In genomic region chr10:84589526-84590205, GRCh38 we compare ENCODE assay signal across 21 cellular contexts.
DNase-seq lines count a peak whose midpoint lies in the region; ATAC-seq, FAIRE-seq and TF ChIP-seq lines count a peak whose summit lies in the region.
"Had no signal": no experiment of that assay in that cellular context is flagged by ENCODE, and none has a peak within 500 bp of the region (broad histone marks: within the 10 kb centered on the region; RNA-seq: fewer than 3 reads in every experiment).

No MANE protein-coding gene starts in this region.

- ATAC-seq in stimulated activated effector memory CD8-positive, alpha-beta T cell treated with anti-CD3 and anti-CD28 coated beads, Interleukin-12 subunit alpha, Interleukin-12 subunit beta, amount 100 ng/mL, for 72 hours, result peak; percentile 14
- ATAC-seq in stimulated activated naive B cell treated with anti-CD40 and anti-IgM and Interleukin-4, amounts not matched to agents 10 μg/mL and 1 μg/mL and 100 μg/mL, for 72 hours (replicated peaks), result no peak
- ATAC-seq: HCT116, HepG2 had no signal

- H3K4me3 Mint-ChIP-seq in neural progenitor cell, result no peak overlapping the region
- no peak overlapping the region for H3K4me3 Mint-ChIP-seq in stimulated activated effector memory CD8-positive, alpha-beta T cell treated with anti-CD3 and anti-CD28 coated beads, Interleukin-12 subunit alpha, Interleukin-12 subunit beta, amount 100 ng/mL, for 72 hours
- no peak overlapping the region for H3K4me3 Mint-ChIP-seq in stimulated activated naive B cell treated with anti-CD40 and anti-IgM and Interleukin-4, amounts not matched to agents 10 μg/mL and 1 μg/mL and 100 μg/mL, for 72 hours
- H3K4me3 Mint-ChIP-seq: B cell; CD4-positive, alpha-beta T cell; HFFc6; IgD-negative memory B cell had no signal

- peaks cover 17% of the 10 kb centered on the region for H3K4me1 Mint-ChIP-seq in neural progenitor cell
- H3K4me1 Mint-ChIP-seq in stimulated activated effector memory CD8-positive, alpha-beta T cell treated with anti-CD3 and anti-CD28 coated beads, Interleukin-12 subunit alpha, Interleukin-12 subunit beta, amount 100 ng/mL, for 72 hours, result no peaks in the 10 kb centered on the region
- H3K4me1 Mint-ChIP-seq in stimulated activated naive B cell treated with anti-CD40 and anti-IgM and Interleukin-4, amounts not matched to agents 10 μg/mL and 1 μg/mL and 100 μg/mL, for 72 hours, result no peaks in the 10 kb centered on the region
- H3K4me1 Mint-ChIP-seq: B cell, IgD-negative memory B cell had no signal

- H3K4ac ChIP-seq in H1 (replicated peaks; ENCODE audit: insufficient read length, low read depth, low read length), result no peak overlapping the region

- H3K36me3 ChIP-seq in BLaER1 treated with 17β-estradiol and CSF1 and Interleukin-3, amounts not matched to agents 10 nM and 100 nM, result no peaks in the 10 kb centered on the region
- H3K36me3 ChIP-seq in H1 (ENCODE audit: control insufficient read depth in 2 of 4, insufficient read depth in 4 of 4, low read length in 3 of 4) (no peaks in the 10 kb centered on the region), neural progenitor cell (no peaks in the 10 kb centered on the region)

- no peak overlapping the region for H3K23ac ChIP-seq in H1 (ENCODE audit: insufficient read length)

- no peaks in the 10 kb centered on the region for H3K36me3 Mint-ChIP-seq in neural progenitor cell
- no peaks in the 10 kb centered on the region for H3K36me3 Mint-ChIP-seq in stimulated activated effector memory CD8-positive, alpha-beta T cell treated with anti-CD3 and anti-CD28 coated beads, Interleukin-12 subunit alpha, Interleukin-12 subunit beta, amount 100 ng/mL, for 72 hours
- H3K36me3 Mint-ChIP-seq in stimulated activated naive B cell treated with anti-CD40 and anti-IgM and Interleukin-4, amounts not matched to agents 10 μg/mL and 1 μg/mL and 100 μg/mL, for 72 hours, result no peaks in the 10 kb centered on the region
- H3K36me3 Mint-ChIP-seq: IgD-negative memory B cell had no signal

- WGBS in H1 (ENCODE audit: extremely low coverage in 1 of 2, insufficient coverage in 1 of 2, insufficient read length in 1 of 2, insufficient replicate concordance in 2 of 2, low coverage in 1 of 2, low lambda C conversion rate in 2 of 2, missing lambda C conversion rate in 1 of 2), 2 experiments, result 82% methylated on average over 4 of the region's 4 CpGs; no CpG with 5 or more reads in 1 of the 2 experiments

- no peak overlapping the region for H4K5ac ChIP-seq in H1 (ENCODE audit: insufficient read length, low read depth, low read length)

- no peaks in the 10 kb centered on the region for H3K27me3 ChIP-seq in BLaER1 treated with 17β-estradiol and CSF1 and Interleukin-3, amounts not matched to agents 10 nM and 100 nM
- H3K27me3 ChIP-seq in H1 (replicated peaks in 1 of 4; ENCODE audit: control insufficient read depth in 3 of 4, extremely low read depth in 1 of 4, insufficient read depth in 3 of 4, low read length in 3 of 4), result peaks cover 0 to 3% (median 0%) of the 10 kb centered on the region in 4 experiments; a peak in 1 of 7 replicates
- no peaks in the 10 kb centered on the region for H3K27me3 ChIP-seq in neural progenitor cell

- H3K79me1 ChIP-seq in H1 (ENCODE audit: low read depth, low read length), result no peaks in the 10 kb centered on the region

- TF ChIP-seq CTCF in H1 (IDR thresholded peaks at IDR 0.05; ENCODE audit: control extremely low read depth in 1 of 3, insufficient read depth in 1 of 3, low read depth in 1 of 3, low read length in 3 of 3), result no peak
- no peak for TF ChIP-seq CTCF in neural progenitor cell (IDR thresholded peaks at IDR 0.05)

- peaks cover 5% of the 10 kb centered on the region for H3K27me3 Mint-ChIP-seq in neural progenitor cell (ENCODE audit: insufficient read depth, low read depth)
- H3K27me3 Mint-ChIP-seq in stimulated activated naive B cell treated with anti-CD40 and anti-IgM and Interleukin-4, amounts not matched to agents 10 μg/mL and 1 μg/mL and 100 μg/mL, for 72 hours, result peaks cover 0 to 4% of the 10 kb centered on the region in 2 donors

- no peak overlapping the region for H2BK12ac ChIP-seq in H1 (ENCODE audit: low read depth, low read length)

- CTCF ChIA-PET in H1 (lab: Charles Lee; ENCODE audit: partially characterized antibody), result interaction anchor here (1.5 to 9.8 kb wide), 8 partner anchors 11 to 325 kb away, joined by 4 to 72 read pairs (median 8); no protein-coding TSS in a partner anchor

- H2BK5ac ChIP-seq in H1 (ENCODE audit: low read depth, low read length), result no peak overlapping the region

- no peak overlapping the region for H2BK120ac ChIP-seq in H1 (replicated peaks; ENCODE audit: low read depth, low read length)

- H3K9me3 ChIP-seq in BLaER1 treated with 17β-estradiol and CSF1 and Interleukin-3, amounts not matched to agents 10 nM and 100 nM (replicated peaks in 1 of 11), result no peaks in the 10 kb centered on the region
- H3K9me3 ChIP-seq in H1 (ENCODE audit: insufficient read depth in 2 of 2, low read depth in 1 of 2, low read length in 1 of 2) (no peaks in the 10 kb centered on the region), neural progenitor cell (ENCODE audit: low read depth) (no peaks in the 10 kb centered on the region)
- H3K9me3 ChIP-seq: Caco-2 had no signal

- H3K9ac ChIP-seq in BLaER1 treated with 17β-estradiol and CSF1 and Interleukin-3, amounts not matched to agents 10 nM and 100 nM, result 0 out of 22 replicates have a peak overlapping the region, but pooled peaks of 1 of the 11 experiments have one; percentile 19
- H3K9ac ChIP-seq in H1 (replicated peaks in 1 of 4; ENCODE audit: extremely low read depth in 1 of 4, low read depth in 3 of 4, low read length in 3 of 4), result no peak overlapping the region
- no peak overlapping the region for H3K9ac ChIP-seq in neural progenitor cell
- H3K9ac ChIP-seq: GM23248 had no signal

- no peak overlapping the region for H3K14ac ChIP-seq in H1 (ENCODE audit: insufficient read length)

- no peak overlapping the region for H4K8ac ChIP-seq in H1 (ENCODE audit: extremely low read depth, insufficient read depth, low read length)

- TF ChIP-seq EP300 in H1 (IDR thresholded peaks at IDR 0.05; ENCODE audit: borderline replicate concordance in 1 of 2, low read depth in 2 of 2, low read length in 2 of 2), result no peak

- 0 out of 2 replicates have a peak overlapping the region, but pooled peaks have one; percentile 4 for H2BK15ac ChIP-seq in H1 (ENCODE audit: low read length)

- H3K4me2 ChIP-seq in BLaER1 treated with 17β-estradiol and CSF1 and Interleukin-3, amounts not matched to agents 10 nM and 100 nM, result peak overlapping the region in 8 of 11 experiments; percentile 34 to 77 (median 62); a peak in 17 of 22 replicates
- H3K4me2 ChIP-seq in H1 (ENCODE audit: insufficient read depth in 1 of 2, low read depth in 2 of 2, low read length in 2 of 2) (no peak overlapping the region), neural progenitor cell (no peak overlapping the region)

- no peak overlapping the region for H2AFZ ChIP-seq in H1 (ENCODE audit: low read length)
- H2AFZ ChIP-seq in neural progenitor cell (replicated peaks), result no peak overlapping the region
- H2AFZ ChIP-seq: GM23248 had no signal

- peaks cover 2% of the 10 kb centered on the region for H3K9me3 Mint-ChIP-seq in neural progenitor cell
- H3K9me3 Mint-ChIP-seq in stimulated activated effector memory CD8-positive, alpha-beta T cell treated with anti-CD3 and anti-CD28 coated beads, Interleukin-12 subunit alpha, Interleukin-12 subunit beta, amount 100 ng/mL, for 72 hours, result no peaks in the 10 kb centered on the region
- no peaks in the 10 kb centered on the region for H3K9me3 Mint-ChIP-seq in stimulated activated naive B cell treated with anti-CD40 and anti-IgM and Interleukin-4, amounts not matched to agents 10 μg/mL and 1 μg/mL and 100 μg/mL, for 72 hours
- H3K9me3 Mint-ChIP-seq: CD4-positive, alpha-beta T cell; IgD-negative memory B cell had no signal

- no peak overlapping the region for H4K91ac ChIP-seq in H1 (replicated peaks; ENCODE audit: insufficient read length, low read length)

- H3K27ac ChIP-seq in BLaER1 treated with 17β-estradiol and CSF1 and Interleukin-3, amounts not matched to agents 10 nM and 100 nM, result no peak overlapping the region
- H3K27ac ChIP-seq in H1 (ENCODE audit: low read depth, low read length) (no peak overlapping the region), neural progenitor cell (no peak overlapping the region)
- H3K27ac ChIP-seq: C4-2B, GM23248 had no signal

- no peak overlapping the region for H2BK20ac ChIP-seq in H1 (ENCODE audit: low read length)

- DNase-seq in H1 (ENCODE audit: low read depth in 1 of 2, low spot score in 2 of 2) (peak in 1 of 2 experiments; percentile 31), neural progenitor cell (ENCODE audit: low spot score) (no peak), NOMO-1 treated with dmso at 0.1 percent for 144 hours (lab: John Stamatoyannopoulos, UW; ENCODE audit: unreplicated experiment) (no peak), DMS114 treated with DMSO at 0.1 percent for 48 hours (lab: John Stamatoyannopoulos, UW; ENCODE audit: unreplicated experiment) (no peak)
- no peak for DNase-seq in stimulated activated effector memory CD8-positive, alpha-beta T cell treated with anti-CD3 and anti-CD28 coated beads, Interleukin-12 subunit alpha, Interleukin-12 subunit beta, amount 100 ng/mL, for 72 hours (ENCODE audit: low spot score in 2 of 2)
- DNase-seq in stimulated activated naive B cell treated with anti-CD40 and anti-IgM and Interleukin-4, amounts not matched to agents 10 μg/mL and 1 μg/mL and 100 μg/mL, for 72 hours, result no peak
- DNase-seq: Caco-2; CD4-positive, alpha-beta T cell; GDM1; GM23248; H7; HFFc6 had no signal

- no peak overlapping the region for H3K18ac ChIP-seq in H1 (ENCODE audit: extremely low read depth, low read length)

- no peak for TF ChIP-seq POLR2A in H1 (IDR thresholded peaks at IDR 0.05; ENCODE audit: control extremely low read depth in 1 of 2, low read depth in 2 of 2, low read length in 2 of 2)

- H3K4me1 ChIP-seq in BLaER1 treated with 17β-estradiol and CSF1 and Interleukin-3, amounts not matched to agents 10 nM and 100 nM, result peaks cover 0 to 25% (median 15%) of the 10 kb centered on the region in 10 experiments; a peak in 13 of 20 replicates
- H3K4me1 ChIP-seq in H1 (replicated peaks in 1 of 4; ENCODE audit: control insufficient read depth in 3 of 4, insufficient read depth in 4 of 4, low read length in 3 of 4) (peaks cover 0 to 12% (median 10%) of the 10 kb centered on the region in 4 experiments; a peak in 5 of 7 replicates), neural progenitor cell (peaks cover 2% of the 10 kb centered on the region)
- H3K4me1 ChIP-seq: Caco-2 had no signal

- H3K79me2 ChIP-seq in H1 (ENCODE audit: control insufficient read depth in 1 of 2, insufficient read depth in 2 of 2, low read length in 2 of 2) (no peaks in the 10 kb centered on the region), neural progenitor cell (ENCODE audit: low read depth) (no peaks in the 10 kb centered on the region)

- peak overlapping the region; percentile 61 for H3K27ac Mint-ChIP-seq in neural progenitor cell
- H3K27ac Mint-ChIP-seq in stimulated activated effector memory CD8-positive, alpha-beta T cell treated with anti-CD3 and anti-CD28 coated beads, Interleukin-12 subunit alpha, Interleukin-12 subunit beta, amount 100 ng/mL, for 72 hours, result no peak overlapping the region
- no peak overlapping the region for H3K27ac Mint-ChIP-seq in stimulated activated naive B cell treated with anti-CD40 and anti-IgM and Interleukin-4, amounts not matched to agents 10 μg/mL and 1 μg/mL and 100 μg/mL, for 72 hours
- H3K27ac Mint-ChIP-seq: B cell; CD4-positive, alpha-beta T cell; HFFc6; IgD-negative memory B cell had no signal

- no peak overlapping the region for H3K4me3 ChIP-seq in BLaER1 treated with 17β-estradiol and CSF1 and Interleukin-3, amounts not matched to agents 10 nM and 100 nM
- H3K4me3 ChIP-seq in H1 (ENCODE audit: extremely low read depth in 1 of 4, insufficient read depth in 2 of 4, low read depth in 3 of 4, low read length in 4 of 4), result no peak overlapping the region
- no peak overlapping the region for H3K4me3 ChIP-seq in neural progenitor cell
- H3K4me3 ChIP-seq: GM23248 had no signal

- no peaks in the 10 kb centered on the region for H3K23me2 ChIP-seq in H1 (ENCODE audit: low read depth, low read length)

- H4K20me1 ChIP-seq in BLaER1 treated with 17β-estradiol and CSF1 and Interleukin-3, amounts not matched to agents 10 nM and 100 nM, result no peaks in the 10 kb centered on the region; a peak in 1 of 22 replicates
- H4K20me1 ChIP-seq in H1 (replicated peaks in 1 of 2; ENCODE audit: control insufficient read depth in 1 of 2, insufficient read depth in 2 of 2, low read length in 2 of 2) (no peaks in the 10 kb centered on the region), neural progenitor cell (ENCODE audit: low read depth) (no peaks in the 10 kb centered on the region)

- no peaks in the 10 kb centered on the region for H3F3A ChIP-seq in neural progenitor cell (ENCODE audit: low read depth)

- no peak overlapping the region for H3K56ac ChIP-seq in H1 (replicated peaks; ENCODE audit: insufficient read length, low read depth, low read length)

- POLR2A ChIA-PET in H1 (lab: Charles Lee; ENCODE audit: partially characterized antibody), result no interaction called here

- no peak for TF ChIP-seq RAD21 in H1 (IDR thresholded peaks at IDR 0.05 in 1 of 2, conservative IDR thresholded peaks at IDR 0.05 in 1 of 2; ENCODE audit: low read depth in 2 of 2, low read length in 2 of 2)

- no peak for FAIRE-seq in H1 (lab: Jason Lieb, UNC)
- FAIRE-seq: D721Med, GM12892, GM18507, HepG2 had no signal

- no peak overlapping the region for H2AK5ac ChIP-seq in H1 (ENCODE audit: low read depth, low read length)

Comparison
In these comparisons a context has a peak if more than half of its experiments do, and no peak if none do; other contexts are left out.
1. H3K4me2 ChIP-seq: peak in BLaER1 treated with 17β-estradiol and CSF1 and Interleukin-3, amounts not matched to agents 10 nM and 100 nM (8 of 11); none in H1 (0 of 2) and neural progenitor cell (single experiment).